ENCODE assay signal across 9 cellular contexts in genomic region chr12:89789862-89790261, GRCh38.
DNase-seq lines count a peak whose midpoint lies in the region; ATAC-seq, FAIRE-seq and TF ChIP-seq lines count a peak whose summit lies in the region.
"Had no signal": no experiment of that assay in that cellular context is flagged by ENCODE, and none has a peak within 500 bp of the region (broad histone marks: within the 10 kb centered on the region; RNA-seq: fewer than 3 reads in every experiment).

No MANE protein-coding gene starts in this region.

- no peak for FAIRE-seq in astrocyte (lab: Jason Lieb, UNC)
- FAIRE-seq: A204.1 had no signal

- H3K9ac ChIP-seq in astrocyte (ENCODE audit: low read length) (no peak overlapping the region), endodermal cell (ENCODE audit: extremely low read depth, low read length, poor library complexity, severe bottlenecking) (no peak overlapping the region)

- H3K27ac Mint-ChIP-seq in astrocyte (ENCODE audit: unreplicated experiment) (no peak overlapping the region), endodermal cell (no peak overlapping the region)
- H3K27ac Mint-ChIP-seq in activated CD4-positive, alpha-beta T cell treated with anti-CD3 and anti-CD28 coated beads for 36 hours = no peak overlapping the region

- H3K4me3 ChIP-seq in left ventricle myocardium inferior (no peak overlapping the region), astrocyte (ENCODE audit: insufficient read depth, low read depth, low read length) (no peak overlapping the region), aorta (ENCODE audit: low read length in 2 of 2) (no peak overlapping the region), endodermal cell (ENCODE audit: low read length) (no peak overlapping the region)

- H3K36me3 Mint-ChIP-seq in astrocyte (ENCODE audit: low read depth, unreplicated experiment) (peaks cover 2% of the 10 kb centered on the region), endodermal cell (ENCODE audit: low read depth) (peaks cover 8% of the 10 kb centered on the region)
- H3K36me3 Mint-ChIP-seq in activated CD4-positive, alpha-beta T cell treated with anti-CD3 and anti-CD28 coated beads for 36 hours (ENCODE audit: low read depth) = peaks cover 10% of the 10 kb centered on the region

- 11 to 12% methylated on average over 1 of the region's 1 CpG for WGBS in aorta, 2 donors
- WGBS in endodermal cell (ENCODE audit: insufficient coverage in 1 of 2, insufficient read length in 1 of 2), 2 experiments = 74 to 100% methylated on average over 1 of the region's 1 CpG

- intact Hi-C loops in Right ventricle myocardium superior (cut with DNase I) = no loop called here
- intact Hi-C loops in left ventricle myocardium inferior (cut with micrococcal nuclease) = no loop called here
- intact Hi-C loops in aorta (cut with DNase I) = no loop called here
- intact Hi-C loops in activated CD4-positive, alpha-beta T cell treated with anti-CD3 and anti-CD28 coated beads for 36 hours (cut with DNase I, micrococcal nuclease) = no loop called here

- DNase-seq in Right ventricle myocardium superior = no peak
- DNase-seq in left ventricle myocardium inferior = no peak
- DNase-seq in astrocyte (ENCODE audit: low read depth) = no peak
- no peak for DNase-seq in aorta
- no peak for DNase-seq in endodermal cell
- no peak for DNase-seq in RWPE1 (ENCODE audit: low spot score)
- DNase-seq in activated CD4-positive, alpha-beta T cell treated with anti-CD3 and anti-CD28 coated beads for 36 hours = no peak

- no peak overlapping the region for H3K4me3 Mint-ChIP-seq in astrocyte (ENCODE audit: unreplicated experiment)
- no peak overlapping the region for H3K4me3 Mint-ChIP-seq in endodermal cell
- no peak overlapping the region for H3K4me3 Mint-ChIP-seq in activated CD4-positive, alpha-beta T cell treated with anti-CD3 and anti-CD28 coated beads for 36 hours

- H3K79me2 ChIP-seq in astrocyte (ENCODE audit: insufficient read depth, low read length) = no peaks in the 10 kb centered on the region

- H3K27me3 ChIP-seq in left ventricle myocardium inferior (ENCODE audit: low read depth) (peaks cover 88% of the 10 kb centered on the region), astrocyte (ENCODE audit: insufficient read depth, low read length) (no peaks in the 10 kb centered on the region), aorta (ENCODE audit: control insufficient read depth in 1 of 2, insufficient read depth in 2 of 2, low read length in 1 of 2) (no peaks in the 10 kb centered on the region), endodermal cell (ENCODE audit: control insufficient read depth, insufficient read depth, low read length, poor library complexity, severe bottlenecking) (no peaks in the 10 kb centered on the region)

- no peaks in the 10 kb centered on the region for H3K27me3 Mint-ChIP-seq in astrocyte (ENCODE audit: low read depth, unreplicated experiment)
- H3K27me3 Mint-ChIP-seq in endodermal cell (ENCODE audit: insufficient read depth) = no peaks in the 10 kb centered on the region
- no peaks in the 10 kb centered on the region for H3K27me3 Mint-ChIP-seq in activated CD4-positive, alpha-beta T cell treated with anti-CD3 and anti-CD28 coated beads for 36 hours

- H3K36me3 ChIP-seq in left ventricle myocardium inferior (no peaks in the 10 kb centered on the region), astrocyte (ENCODE audit: insufficient read depth, low read length) (no peaks in the 10 kb centered on the region), aorta (ENCODE audit: control insufficient read depth in 1 of 2, insufficient read depth in 2 of 2, low read length in 1 of 2) (no peaks in the 10 kb centered on the region), endodermal cell (ENCODE audit: control insufficient read depth, insufficient read depth, low read length) (no peaks in the 10 kb centered on the region)

- TF ChIP-seq CTCF in left ventricle myocardium inferior (IDR thresholded peaks at IDR 0.05; ENCODE audit: borderline replicate concordance) = no peak
- TF ChIP-seq CTCF in astrocyte (IDR thresholded peaks at IDR 0.05; ENCODE audit: insufficient read depth, low read depth, low read length) = no peak
- TF ChIP-seq CTCF in endodermal cell (conservative IDR thresholded peaks at IDR 0.05) = no peak
- TF ChIP-seq CTCF in RWPE1 (conservative IDR thresholded peaks at IDR 0.05; ENCODE audit: low read depth) = no peak

- H3K4me1 Mint-ChIP-seq in astrocyte (ENCODE audit: low read depth, unreplicated experiment) (no peaks in the 10 kb centered on the region), endodermal cell (no peaks in the 10 kb centered on the region)
- H3K4me1 Mint-ChIP-seq in activated CD4-positive, alpha-beta T cell treated with anti-CD3 and anti-CD28 coated beads for 36 hours = no peaks in the 10 kb centered on the region

- H4K20me1 ChIP-seq in astrocyte (ENCODE audit: insufficient read depth, low read length) = no peaks in the 10 kb centered on the region

- no peak overlapping the region for H3K4me2 ChIP-seq in astrocyte (ENCODE audit: low read length)

- peaks cover 20% of the 10 kb centered on the region for H3K9me3 Mint-ChIP-seq in astrocyte (ENCODE audit: unreplicated experiment)
- peaks cover 38% of the 10 kb centered on the region for H3K9me3 Mint-ChIP-seq in endodermal cell
- peaks cover 13% of the 10 kb centered on the region for H3K9me3 Mint-ChIP-seq in activated CD4-positive, alpha-beta T cell treated with anti-CD3 and anti-CD28 coated beads for 36 hours (ENCODE audit: low read depth)

- H3K9me3 ChIP-seq in left ventricle myocardium inferior (replicated peaks) (peaks cover 33% of the 10 kb centered on the region), astrocyte (ENCODE audit: insufficient read depth, low read depth, low read length) (peaks cover 8% of the 10 kb centered on the region), aorta (ENCODE audit: control insufficient read depth, low read length) (peaks cover 5% of the 10 kb centered on the region), endodermal cell (ENCODE audit: control insufficient read depth, low read length) (peaks cover 36% of the 10 kb centered on the region)

- H3K4me1 ChIP-seq in left ventricle myocardium inferior = no peaks in the 10 kb centered on the region
- H3K4me1 ChIP-seq in astrocyte (ENCODE audit: insufficient read depth, low read length) = no peaks in the 10 kb centered on the region
- no peaks in the 10 kb centered on the region for H3K4me1 ChIP-seq in aorta (ENCODE audit: control insufficient read depth in 1 of 2, insufficient read depth in 2 of 2, low read length in 2 of 2)
- no peaks in the 10 kb centered on the region for H3K4me1 ChIP-seq in endodermal cell (ENCODE audit: control insufficient read depth, insufficient read depth, low read length)

- ATAC-seq in Right ventricle myocardium superior (ENCODE audit: poor library complexity) = peak; percentile 69
- peak; percentile 84 for ATAC-seq in HG03175 (IDR thresholded peaks at IDR 0.05; ENCODE audit: unreplicated experiment)
- ATAC-seq in aorta (ENCODE audit: low FRiP score) = peak; percentile 50
- no peak for ATAC-seq in activated CD4-positive, alpha-beta T cell treated with anti-CD3 and anti-CD28 coated beads for 36 hours

- CTCF ChIA-PET in RWPE1 (lab: Yijun Ruan, JAX) = no interaction called here
- CTCF ChIA-PET in activated CD4-positive, alpha-beta T cell treated with anti-CD3 and anti-CD28 coated beads for 36 hours (lab: Charles Lee) = interaction anchor here (0.7 kb wide), 1 partner anchor 245 kb away, joined by 3 read pairs; no protein-coding TSS in a partner anchor

- peak overlapping the region; percentile 31 for H2AFZ ChIP-seq in astrocyte (ENCODE audit: low read depth, low read length)

- POLR2A ChIA-PET in RWPE1 (lab: Yijun Ruan, JAX; ENCODE audit: low non-redundant PET) = no interaction called here
- POLR2A ChIA-PET in activated CD4-positive, alpha-beta T cell treated with anti-CD3 and anti-CD28 coated beads for 36 hours (lab: Charles Lee) = no interaction called here

- no peak overlapping the region for H3K27ac ChIP-seq in left ventricle myocardium inferior (replicated peaks)
- no peak overlapping the region for H3K27ac ChIP-seq in astrocyte (ENCODE audit: low read depth, low read length)
- H3K27ac ChIP-seq in aorta (ENCODE audit: low read depth in 1 of 2, low read length in 2 of 2) = no peak overlapping the region
- H3K27ac ChIP-seq in endodermal cell (ENCODE audit: low read depth, low read length) = no peak overlapping the region
- no peak overlapping the region for H3K27ac ChIP-seq in RWPE1
